12 cellular contexts compared by ENCODE assay signal in genomic region chr19:47663435-47663910, GRCh38.
A peak's percentile ranks its signal among the peaks of the same experiment; 100 is the strongest.
DNase-seq lines count a peak whose midpoint lies in the region; ATAC-seq and TF ChIP-seq lines count a peak whose summit lies in the region.
"Had no signal": no experiment of that assay in that cellular context is flagged by ENCODE, and none has a peak within 500 bp of the region (broad histone marks: within the 10 kb centered on the region; RNA-seq: fewer than 3 reads in every experiment).

No MANE protein-coding gene starts in this region.

- DNase-seq in AG08396 (ENCODE audit: low spot score) = peak; percentile 81
- peak; percentile 64 for DNase-seq in OCI-M1 (lab: John Stamatoyannopoulos, UW)
- peak; percentile 89 for DNase-seq in epithelial cell of esophagus (ENCODE audit: low read depth)
- DNase-seq in islet precursor cell = no peak
- DNase-seq in stimulated activated CD4-positive, alpha-beta T cell treated with anti-CD3 and anti-CD28 coated beads, Interleukin-2, amount 100 ng/mL, for 24 hours = no peak
- DNase-seq in iPS-NIHi11 (ENCODE audit: low spot score) = no peak
- DNase-seq: activated CD8-positive, alpha-beta T cell treated with anti-CD3 and anti-CD28 coated beads for 36 hours; DMS 273 treated with DMSO at 0.1 percent for 48 hours; NCI-H2081; stimulated activated naive CD8-positive, alpha-beta T cell treated with anti-CD3 and anti-CD28 coated beads, Interleukin-15, amount 100 ng/mL, for 72 hours had no signal

- no peak for ATAC-seq in GM19463 (IDR thresholded peaks at IDR 0.05; ENCODE audit: unreplicated experiment)
- ATAC-seq: activated CD8-positive, alpha-beta T cell treated with anti-CD3 and anti-CD28 coated beads for 36 hours; stimulated activated naive CD8-positive, alpha-beta T cell treated with anti-CD3 and anti-CD28 coated beads, Interleukin-15, amount 100 ng/mL, for 72 hours had no signal

- H3K27me3 ChIP-seq in neutrophil = no peaks in the 10 kb centered on the region

- H3K4me1 ChIP-seq in neutrophil (ENCODE audit: control insufficient read depth in 1 of 2, insufficient read depth in 1 of 2, low read depth in 1 of 2, low read length in 1 of 2) = peaks cover 8 to 15% of the 10 kb centered on the region in 2 experiments

- H3K4me3 ChIP-seq in epithelial cell of esophagus (ENCODE audit: low read length) (no peak overlapping the region), neutrophil (ENCODE audit: low read depth in 1 of 2, low read length in 1 of 2) (no peak overlapping the region)

- peak overlapping the region; percentile 14 for H3K27ac ChIP-seq in neutrophil

- H3K36me3 ChIP-seq in neutrophil = no peaks in the 10 kb centered on the region

- TF ChIP-seq CTCF in epithelial cell of esophagus (IDR thresholded peaks at IDR 0.05; ENCODE audit: insufficient read depth, low read depth, low read length, missing control alignments) = no peak
- no peak for TF ChIP-seq CTCF in neutrophil (IDR thresholded peaks at IDR 0.05)

- H3K9me3 ChIP-seq in neutrophil = no peaks in the 10 kb centered on the region

Comparison
In these comparisons a context has a peak if more than half of its experiments do, and no peak if none do; other contexts are left out.
1. DNase-seq: peak in AG08396 (single experiment), OCI-M1 (single experiment) and epithelial cell of esophagus (single experiment); none in islet precursor cell (single experiment), stimulated activated CD4-positive, alpha-beta T cell treated with anti-CD3 and anti-CD28 coated beads, Interleukin-2, amount 100 ng/mL, for 24 hours (0 of 2) and iPS-NIHi11 (single experiment).